1 cellular context compared by ENCODE assay signal in the genomic region with DNA sequence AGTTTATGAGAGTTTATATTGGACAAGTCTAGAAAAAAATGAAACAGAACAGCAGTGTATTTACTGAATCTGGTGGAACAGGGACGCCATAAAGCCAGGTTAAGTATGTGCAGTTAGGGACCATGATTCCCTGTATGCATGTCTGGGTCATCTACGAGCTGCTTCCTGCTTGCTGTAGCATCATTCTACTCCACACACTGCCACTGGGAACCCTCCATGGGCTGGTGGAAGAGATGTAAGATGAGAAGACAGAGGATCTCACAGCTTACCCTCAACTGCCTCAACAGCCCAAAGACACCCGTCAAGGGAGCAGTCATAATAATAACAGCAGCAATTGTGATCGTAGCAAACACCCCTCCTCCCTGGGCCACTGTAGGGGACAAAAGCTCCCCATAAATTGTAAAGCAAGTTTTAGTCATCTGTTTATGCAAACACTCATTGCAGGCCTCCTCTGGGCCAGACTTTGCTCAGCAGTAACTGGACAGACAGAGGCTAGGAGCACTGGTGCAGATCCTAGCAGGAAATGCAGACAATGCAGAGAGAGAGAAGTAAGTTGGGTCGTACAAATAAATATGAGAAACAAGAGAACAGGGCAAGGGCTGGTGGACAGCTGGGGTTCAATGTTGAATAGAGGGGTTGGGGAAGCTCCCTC.
TF ChIP-seq lines count a peak whose summit lies in the region.

No MANE protein-coding gene starts in this region.

TF ChIP-seq in IMR-90, 13 proteins besides CTCF, POLR2A, EP300 and RAD21 (continued from another document):
- TF ChIP-seq, protein P1, sequence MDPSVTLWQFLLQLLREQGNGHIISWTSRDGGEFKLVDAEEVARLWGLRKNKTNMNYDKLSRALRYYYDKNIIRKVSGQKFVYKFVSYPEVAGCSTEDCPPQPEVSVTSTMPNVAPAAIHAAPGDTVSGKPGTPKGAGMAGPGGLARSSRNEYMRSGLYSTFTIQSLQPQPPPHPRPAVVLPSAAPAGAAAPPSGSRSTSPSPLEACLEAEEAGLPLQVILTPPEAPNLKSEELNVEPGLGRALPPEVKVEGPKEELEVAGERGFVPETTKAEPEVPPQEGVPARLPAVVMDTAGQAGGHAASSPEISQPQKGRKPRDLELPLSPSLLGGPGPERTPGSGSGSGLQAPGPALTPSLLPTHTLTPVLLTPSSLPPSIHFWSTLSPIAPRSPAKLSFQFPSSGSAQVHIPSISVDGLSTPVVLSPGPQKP (IDR thresholded peaks at IDR 0.05; ENCODE audit: borderline replicate concordance, low read depth, low read length), result no peak
- no peak for TF ChIP-seq RFX5 (IDR thresholded peaks at IDR 0.05; ENCODE audit: low read depth, low read length)
- TF ChIP-seq NFE2L2 (IDR thresholded peaks at IDR 0.05; ENCODE audit: low read depth, low read length), result no peak
- TF ChIP-seq, protein P2, sequence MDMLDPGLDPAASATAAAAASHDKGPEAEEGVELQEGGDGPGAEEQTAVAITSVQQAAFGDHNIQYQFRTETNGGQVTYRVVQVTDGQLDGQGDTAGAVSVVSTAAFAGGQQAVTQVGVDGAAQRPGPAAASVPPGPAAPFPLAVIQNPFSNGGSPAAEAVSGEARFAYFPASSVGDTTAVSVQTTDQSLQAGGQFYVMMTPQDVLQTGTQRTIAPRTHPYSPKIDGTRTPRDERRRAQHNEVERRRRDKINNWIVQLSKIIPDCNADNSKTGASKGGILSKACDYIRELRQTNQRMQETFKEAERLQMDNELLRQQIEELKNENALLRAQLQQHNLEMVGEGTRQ (IDR thresholded peaks at IDR 0.05; ENCODE audit: low read depth, low read length), result no peak
